Comparison of ENCODE assay signal across 8 cellular contexts in genomic region chr7:149882264-149883048, GRCh38. TPM values are rescaled to one million over a fixed set of nuclear protein-coding genes. Genes with fewer than 3 reads are reported as not detected.
DNase-seq lines count a peak whose midpoint lies in the region; ATAC-seq, FAIRE-seq and TF ChIP-seq lines count a peak whose summit lies in the region.

No MANE protein-coding gene starts in this region.

- no peak overlapping the region for H3K4me3 ChIP-seq in fibroblast of the aortic adventitia (ENCODE audit: low read depth, low read length)

- CTCF ChIA-PET in activated CD8-positive, alpha-beta T cell treated with anti-CD3 and anti-CD28 coated beads for 36 hours (lab: Charles Lee) = interaction anchor here (0.6 to 2.5 kb wide), 10 partner anchors 8 to 198 kb away, joined by 3 to 15 read pairs (median 6); partner anchors contain the start of gene ZNF862

- peak overlapping the region; percentile 14 for H3K27ac Mint-ChIP-seq in activated CD8-positive, alpha-beta T cell treated with anti-CD3 and anti-CD28 coated beads for 36 hours
- no peak overlapping the region for H3K27ac Mint-ChIP-seq in osteocyte (ENCODE audit: unreplicated experiment)

- intact Hi-C loops in activated CD8-positive, alpha-beta T cell treated with anti-CD3 and anti-CD28 coated beads for 36 hours (cut with micrococcal nuclease) = no loop called here

- H3K4me1 Mint-ChIP-seq in activated CD8-positive, alpha-beta T cell treated with anti-CD3 and anti-CD28 coated beads for 36 hours (ENCODE audit: low read depth) = peaks cover 14% of the 10 kb centered on the region
- peaks cover 48% of the 10 kb centered on the region for H3K4me1 Mint-ChIP-seq in osteocyte (ENCODE audit: unreplicated experiment)

- no peak overlapping the region for H3K4me3 Mint-ChIP-seq in activated CD8-positive, alpha-beta T cell treated with anti-CD3 and anti-CD28 coated beads for 36 hours
- H3K4me3 Mint-ChIP-seq in osteocyte (ENCODE audit: unreplicated experiment) = no peak overlapping the region

- no peaks in the 10 kb centered on the region for H3K27me3 Mint-ChIP-seq in activated CD8-positive, alpha-beta T cell treated with anti-CD3 and anti-CD28 coated beads for 36 hours
- H3K27me3 Mint-ChIP-seq in osteocyte (ENCODE audit: unreplicated experiment) = no peaks in the 10 kb centered on the region

- no peak for TF ChIP-seq CTCF in activated CD8-positive, alpha-beta T cell treated with anti-CD3 and anti-CD28 coated beads for 36 hours (IDR thresholded peaks at IDR 0.05)
- TF ChIP-seq CTCF in fibroblast of the aortic adventitia (IDR thresholded peaks at IDR 0.05; ENCODE audit: insufficient read depth, low read length) = no peak
- TF ChIP-seq CTCF in osteocyte (IDR thresholded peaks at IDR 0.05) = no peak

- no peak for ATAC-seq in activated CD8-positive, alpha-beta T cell treated with anti-CD3 and anti-CD28 coated beads for 36 hours
- ATAC-seq in HG02973 (IDR thresholded peaks at IDR 0.05; ENCODE audit: unreplicated experiment) = no peak

- H3K9me3 Mint-ChIP-seq in activated CD8-positive, alpha-beta T cell treated with anti-CD3 and anti-CD28 coated beads for 36 hours = no peaks in the 10 kb centered on the region
- no peaks in the 10 kb centered on the region for H3K9me3 Mint-ChIP-seq in osteocyte (ENCODE audit: unreplicated experiment)

- H3K36me3 Mint-ChIP-seq in activated CD8-positive, alpha-beta T cell treated with anti-CD3 and anti-CD28 coated beads for 36 hours (ENCODE audit: low read depth) = peaks cover 13% of the 10 kb centered on the region
- no peaks in the 10 kb centered on the region for H3K36me3 Mint-ChIP-seq in osteocyte (ENCODE audit: unreplicated experiment)

- POLR2A ChIA-PET in activated CD8-positive, alpha-beta T cell treated with anti-CD3 and anti-CD28 coated beads for 36 hours (lab: Charles Lee) = interaction anchor here (1.0 to 3.1 kb wide), 3 partner anchors 11 to 43 kb away, joined by 3 to 11 read pairs (median 5); no protein-coding TSS in a partner anchor

- no peak for FAIRE-seq in urothelium cell line (lab: Jason Lieb, UNC)

- DNase-seq in DMS 273 (lab: John Stamatoyannopoulos, UW; ENCODE audit: unreplicated experiment) (peak; percentile 87), fibroblast of the aortic adventitia (ENCODE audit: low read depth) (peak; percentile 25), nucleus accumbens (lab: John Stamatoyannopoulos, UW) (peak in 41 of 56 donors; percentile 32 to 76 (median 60)), urothelium cell line (ENCODE audit: low spot score) (no peak), osteocyte (ENCODE audit: extremely low spot score, unreplicated experiment) (no peak), NCI-H2081 treated with DMSO at 0.1 percent for 48 hours (lab: John Stamatoyannopoulos, UW) (no peak)
- no peak for DNase-seq in activated CD8-positive, alpha-beta T cell treated with anti-CD3 and anti-CD28 coated beads for 36 hours

RNA-seq across cellular contexts. Expression of gene ATP6V0E2, which starts 8.7 kb away (rescaled TPM):
- 10 to 100 TPM; 46.3 to 46.7 TPM for total RNA-seq in activated CD8-positive, alpha-beta T cell treated with anti-CD3 and anti-CD28 coated beads for 36 hours
- total RNA-seq in fibroblast of the aortic adventitia (ENCODE audit: low replicate concordance) = 7.5 and 22.5 TPM in 2 replicates
- 27.1 and 30.8 TPM in 2 replicates for total RNA-seq in osteocyte

RNA-seq across cellular contexts. Expression of gene ZNF862, which starts 44.3 kb away (rescaled TPM):
- 10 to 100 TPM; 11.0 to 12.4 TPM for total RNA-seq in activated CD8-positive, alpha-beta T cell treated with anti-CD3 and anti-CD28 coated beads for 36 hours
- total RNA-seq in fibroblast of the aortic adventitia (ENCODE audit: low replicate concordance) (8.8 and 9.2 TPM in 2 replicates), osteocyte (25.3 and 28.6 TPM in 2 replicates)

Comparison
In these comparisons a context has a peak if more than half of its experiments do, and no peak if none do; other contexts are left out.
1. DNase-seq: peak in DMS 273 (single experiment), fibroblast of the aortic adventitia (single experiment) and nucleus accumbens (41 of 56); none in activated CD8-positive, alpha-beta T cell treated with anti-CD3 and anti-CD28 coated beads for 36 hours (single experiment), urothelium cell line (single experiment), osteocyte (single experiment) and NCI-H2081 treated with DMSO at 0.1 percent for 48 hours (single experiment).